In the genomic region with DNA sequence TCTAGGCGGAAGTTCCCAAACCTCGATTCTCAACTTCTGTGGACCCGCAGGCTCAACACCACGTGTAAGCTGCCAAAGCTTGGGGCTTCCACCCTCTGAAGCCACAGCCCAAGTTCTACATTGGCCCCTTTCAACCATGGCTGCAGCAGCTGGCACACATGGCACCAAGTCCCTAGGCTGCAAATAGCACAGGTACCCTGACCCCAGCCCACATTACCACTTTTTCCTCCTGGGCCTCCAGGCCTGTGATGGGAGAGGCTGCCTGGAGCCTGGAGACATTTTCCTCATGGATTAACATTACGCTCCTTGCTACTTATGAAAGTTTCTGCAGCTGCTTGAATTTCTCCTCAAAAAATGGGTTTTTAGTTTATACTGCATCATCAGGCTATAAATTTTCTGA, we compare ENCODE assay signal across 7 cellular contexts.
"Had no signal": no experiment of that assay in that cellular context is flagged by ENCODE, and none has a peak within 500 bp of the region (broad histone marks: within the 10 kb centered on the region; RNA-seq: fewer than 3 reads in every experiment).

No MANE protein-coding gene starts in this region.

- DNase-seq: IMR-90, KBM-7, KG1 had no signal

- ATAC-seq: HepG2, K562 had no signal

- H3K4me3 ChIP-seq: K562 had no signal

- H3K27ac ChIP-seq: HL-60, KMS-11 had no signal
